In genomic region chr9:13033959-13034695, GRCh38 we compare ENCODE assay signal across 7 cellular contexts.
DNase-seq lines count a peak whose midpoint lies in the region; ATAC-seq and TF ChIP-seq lines count a peak whose summit lies in the region.

No MANE protein-coding gene starts in this region.

- CTCF ChIA-PET in IMR-90 (lab: Yijun Ruan, JAX) = interaction anchor here (0.6 to 1.7 kb wide), 9 partner anchors 13 to 296 kb away, joined by 3 to 6 read pairs (median 3); no protein-coding TSS in a partner anchor

- WGBS in IMR-90 (ENCODE audit: extremely low coverage in 2 of 2, insufficient read length in 1 of 2), 2 experiments = 0% methylated on average over 10 of the region's 19 CpGs; no CpG with 5 or more reads in 1 of the 2 experiments
- 7 to 11% methylated on average over 19 of the region's 19 CpGs for WGBS in transverse colon (ENCODE audit: low coverage in 1 of 2), 2 donors

- no peak overlapping the region for H3K23ac ChIP-seq in IMR-90 (ENCODE audit: low read depth, low read length)

- TF ChIP-seq RAD21 in IMR-90 (IDR thresholded peaks at IDR 0.05; ENCODE audit: low read length) = peak; percentile 91

- H2AFZ ChIP-seq in IMR-90 (replicated peaks; ENCODE audit: low read length, poor library complexity) (peak overlapping the region; percentile 89), OCI-LY3 (ENCODE audit: low read depth, low read length) (peak overlapping the region; percentile 86)

- H3K9me1 ChIP-seq in IMR-90 (ENCODE audit: insufficient read depth, low read length) = no peaks in the 10 kb centered on the region

- H3K4me1 ChIP-seq in IMR-90 (ENCODE audit: control insufficient read depth, insufficient read depth, low read length) = no peaks in the 10 kb centered on the region
- 0 out of 2 replicates have a peak, but pooled peaks cover 5% of the 10 kb centered on the region for H3K4me1 ChIP-seq in OCI-LY3 (ENCODE audit: low read length)
- H3K4me1 ChIP-seq in lower lobe of right lung = peaks cover 10% of the 10 kb centered on the region
- peaks cover 0 to 3% (median 0%) of the 10 kb centered on the region in 4 donors for H3K4me1 ChIP-seq in transverse colon

- POLR2A ChIA-PET in IMR-90 (lab: Charles Lee; ENCODE audit: unreplicated experiment) = interaction anchor here (0.6 to 0.7 kb wide), 2 partner anchors 699 to 1240 kb away, joined by 4 to 6 read pairs; no protein-coding TSS in a partner anchor

- peak; percentile 72 for TF ChIP-seq CTCF in GM12864 (IDR thresholded peaks at IDR 0.05; ENCODE audit: low read depth, low read length, missing control alignments)
- peak; percentile 87 for TF ChIP-seq CTCF in IMR-90 (conservative IDR thresholded peaks at IDR 0.05; ENCODE audit: low read depth, low read length)
- peak; percentile 79 for TF ChIP-seq CTCF in OCI-LY3 (IDR thresholded peaks at IDR 0.05; ENCODE audit: low read depth, low read length)
- TF ChIP-seq CTCF in dorsolateral prefrontal cortex (IDR thresholded peaks at IDR 0.05 in 54 of 56, conservative IDR thresholded peaks at IDR 0.05 in 2 of 56; ENCODE audit: low read depth in 1 of 56, partially characterized antibody in 56 of 56) = peak; percentile 45 to 89 (median 79)
- TF ChIP-seq CTCF in lower lobe of right lung (IDR thresholded peaks at IDR 0.05) = peak; percentile 64
- TF ChIP-seq CTCF in transverse colon (IDR thresholded peaks at IDR 0.05) = peak; percentile 56 to 68 (median 60)

- H3K18ac ChIP-seq in IMR-90 (ENCODE audit: low read depth, low read length) = no peak overlapping the region

- no peaks in the 10 kb centered on the region for H3K79me1 ChIP-seq in IMR-90 (ENCODE audit: low read depth in 1 of 2, low read length in 2 of 2)

- peaks cover 3% of the 10 kb centered on the region; the same call in 1 of the 2 replicates for H3K27me3 ChIP-seq in IMR-90 (ENCODE audit: control insufficient read depth, insufficient read depth, low read length)
- H3K27me3 ChIP-seq in OCI-LY3 (ENCODE audit: low read depth, low read length) = peaks cover 4% of the 10 kb centered on the region; the same call in 1 of the 2 replicates
- no peaks in the 10 kb centered on the region for H3K27me3 ChIP-seq in dorsolateral prefrontal cortex
- no peaks in the 10 kb centered on the region for H3K27me3 ChIP-seq in lower lobe of right lung (ENCODE audit: low read depth)
- no peaks in the 10 kb centered on the region for H3K27me3 ChIP-seq in transverse colon

- H3K9ac ChIP-seq in IMR-90 (ENCODE audit: low read depth, low read length) = peak overlapping the region; percentile 34; the same call in 1 of the 2 replicates
- peak overlapping the region; percentile 37 for H3K9ac ChIP-seq in OCI-LY3 (ENCODE audit: low read length)

- no peak overlapping the region for H2BK15ac ChIP-seq in IMR-90 (ENCODE audit: low read depth, low read length)

- peak overlapping the region; percentile 53 for H3K4me2 ChIP-seq in IMR-90 (ENCODE audit: low read depth, low read length)
- peak overlapping the region; percentile 78 for H3K4me2 ChIP-seq in OCI-LY3 (ENCODE audit: low read length)

- H3K4me3 ChIP-seq in GM12864 (ENCODE audit: low read depth, low read length) (no peak overlapping the region), IMR-90 (ENCODE audit: insufficient read depth, low read depth, low read length) (no peak overlapping the region), OCI-LY3 (ENCODE audit: low read length) (peak overlapping the region; percentile 72), dorsolateral prefrontal cortex (peak overlapping the region in 53 of 59 donors; percentile 5 to 54 (median 36)), lower lobe of right lung (peak overlapping the region; percentile 33), transverse colon (no peak overlapping the region)

- ATAC-seq in IMR-90 (ENCODE audit: low read depth) (peak; percentile 99), lower lobe of right lung (peak; percentile 91 to 92), HG03520 (IDR thresholded peaks at IDR 0.05; ENCODE audit: unreplicated experiment) (no peak)

- H3K4ac ChIP-seq in IMR-90 (ENCODE audit: low read depth, low read length) = no peak overlapping the region

- intact Hi-C loops in IMR-90 (cut with micrococcal nuclease) = loop anchor here (1.0 to 10.0 kb wide), 7 partner anchors 55 to 1735 kb away; partner anchors contain the start of gene LURAP1L
- intact Hi-C loops in dorsolateral prefrontal cortex (cut with DNase I) = loop anchor here (2.0 to 10.0 kb wide), 4 partner anchors 55 to 1401 kb away; no protein-coding TSS in a partner anchor
- intact Hi-C loops in lower lobe of right lung (cut with DNase I) = no loop called here
- intact Hi-C loops in transverse colon (cut with DNase I; ENCODE audit: low total_unique reads) = no loop called here

- no peak for TF ChIP-seq POLR2A in IMR-90 (IDR thresholded peaks at IDR 0.05; ENCODE audit: low read depth, low read length)
- no peak for TF ChIP-seq POLR2A in transverse colon (IDR thresholded peaks at IDR 0.05)

- no peak overlapping the region for H4K8ac ChIP-seq in IMR-90 (ENCODE audit: low read depth in 2 of 2, low read length in 2 of 2)

- BruUV-seq in IMR-90 (replicated peaks; lab: Mats Ljungman, UMichigan) = no TSS peak

- dilution Hi-C loops in IMR-90 (cut with HindIII; ENCODE audit: low sequenced_read_pairs, unreplicated experiment) = no loop called here

- H3K27ac ChIP-seq in IMR-90 (ENCODE audit: insufficient read depth, low read length) = no peak overlapping the region
- H3K27ac ChIP-seq in OCI-LY3 (ENCODE audit: low read length) = no peak overlapping the region
- H3K27ac ChIP-seq in dorsolateral prefrontal cortex = peak overlapping the region in 3 of 59 donors; percentile 7 to 36 (median 30)
- no peak overlapping the region for H3K27ac ChIP-seq in lower lobe of right lung
- H3K27ac ChIP-seq in transverse colon = no peak overlapping the region

- DNase-seq in GM12864 (ENCODE audit: low read depth) (peak; percentile 5), IMR-90 (peak; percentile 54), dorsolateral prefrontal cortex (peak; percentile 61 to 80 (median 68)), lower lobe of right lung (peak; percentile 65), transverse colon (peak; percentile 48)

- no peaks in the 10 kb centered on the region for H3K79me2 ChIP-seq in OCI-LY3 (ENCODE audit: low read length)

- H2BK20ac ChIP-seq in IMR-90 (ENCODE audit: low read depth, low read length) = no peak overlapping the region

- no peak overlapping the region for H3K56ac ChIP-seq in IMR-90 (ENCODE audit: extremely low read depth, insufficient read depth, low read length)

- TF ChIP-seq EP300 in transverse colon (IDR thresholded peaks at IDR 0.05; ENCODE audit: low read depth) = no peak

- H3K36me3 ChIP-seq in IMR-90 (ENCODE audit: control insufficient read depth, insufficient read depth, low read length) (no peaks in the 10 kb centered on the region), OCI-LY3 (replicated peaks; ENCODE audit: low read depth, low read length) (no peaks in the 10 kb centered on the region), lower lobe of right lung (no peaks in the 10 kb centered on the region), transverse colon (no peaks in the 10 kb centered on the region)

- no peak overlapping the region for H3K14ac ChIP-seq in IMR-90 (replicated peaks; ENCODE audit: low read depth, low read length)

- H4K5ac ChIP-seq in IMR-90 (ENCODE audit: low read depth, low read length) = no peak overlapping the region

- no peak overlapping the region for H4K91ac ChIP-seq in IMR-90 (ENCODE audit: insufficient read depth, low read depth, low read length)

- H2BK5ac ChIP-seq in IMR-90 (ENCODE audit: low read depth, low read length, poor library complexity, severe bottlenecking) = no peak overlapping the region

- in situ Hi-C loops in IMR-90 (cut with MboI; ENCODE audit: low sequenced_read_pairs) (loop anchor here (10.0 to 25.0 kb wide), 2 partner anchors 1321 to 1403 kb away; no protein-coding TSS in a partner anchor), transverse colon (cut with MboI; ENCODE audit: low pct_ligation_motif_present in 1 of 4, low pct_unique_long_range_greater_than_20kb in 1 of 4, low sequenced_read_pairs in 3 of 4) (no loop called here)

- no peak overlapping the region for H2AK5ac ChIP-seq in IMR-90 (ENCODE audit: low read depth, low read length)

- H4K20me1 ChIP-seq in IMR-90 (ENCODE audit: insufficient read depth, low read length) (no peaks in the 10 kb centered on the region), OCI-LY3 (ENCODE audit: insufficient read depth, low read length) (no peaks in the 10 kb centered on the region)

- no peaks in the 10 kb centered on the region for H3K9me3 ChIP-seq in IMR-90 (ENCODE audit: control insufficient read depth, insufficient read depth, low read length)
- H3K9me3 ChIP-seq in OCI-LY3 (ENCODE audit: insufficient read depth, low read length) = no peaks in the 10 kb centered on the region
- H3K9me3 ChIP-seq in lower lobe of right lung = no peaks in the 10 kb centered on the region
- H3K9me3 ChIP-seq in transverse colon = no peaks in the 10 kb centered on the region

- H2AK9ac ChIP-seq in IMR-90 (replicated peaks; ENCODE audit: low read depth, low read length, poor library complexity) = no peak overlapping the region

- no peak overlapping the region for H2BK120ac ChIP-seq in IMR-90 (ENCODE audit: low read depth, low read length)

TF ChIP-seq in IMR-90, 13 proteins besides CTCF, POLR2A, EP300 and RAD21:
- TF ChIP-seq ELK1 (IDR thresholded peaks at IDR 0.05; ENCODE audit: borderline replicate concordance, low read depth, low read length) (no peak), SMC3 (IDR thresholded peaks at IDR 0.05; ENCODE audit: low read depth, low read length) (peak; percentile 70), FOS (IDR thresholded peaks at IDR 0.05; ENCODE audit: low read depth, low read length) (no peak), BHLHE40 (IDR thresholded peaks at IDR 0.05; ENCODE audit: low read depth, low read length) (no peak)

Comparison
In these comparisons a context has a peak if more than half of its experiments do, and no peak if none do; other contexts are left out.
1. DNase-seq: peak in every context shown above with its lines; median percentile 68 in dorsolateral prefrontal cortex; 65 in lower lobe of right lung; 54 in IMR-90; 48 in transverse colon; 5 in GM12864.
2. H3K4me3 ChIP-seq: peak in OCI-LY3 (single experiment), dorsolateral prefrontal cortex (53 of 59) and lower lobe of right lung (single experiment); none in GM12864 (single experiment), IMR-90 (single experiment) and transverse colon (0 of 4).
3. intact Hi-C loops: an anchor here in IMR-90 (1.0 to 10.0 kb wide) and dorsolateral prefrontal cortex (2.0 to 10.0 kb wide); none called in lower lobe of right lung and transverse colon.
4. Peak in every context shown above with its lines, with median percentiles within 50 percentile points of each other: CTCF ChIP-seq.